Comparison of ENCODE assay signal across 1 cellular context in the genomic region with DNA sequence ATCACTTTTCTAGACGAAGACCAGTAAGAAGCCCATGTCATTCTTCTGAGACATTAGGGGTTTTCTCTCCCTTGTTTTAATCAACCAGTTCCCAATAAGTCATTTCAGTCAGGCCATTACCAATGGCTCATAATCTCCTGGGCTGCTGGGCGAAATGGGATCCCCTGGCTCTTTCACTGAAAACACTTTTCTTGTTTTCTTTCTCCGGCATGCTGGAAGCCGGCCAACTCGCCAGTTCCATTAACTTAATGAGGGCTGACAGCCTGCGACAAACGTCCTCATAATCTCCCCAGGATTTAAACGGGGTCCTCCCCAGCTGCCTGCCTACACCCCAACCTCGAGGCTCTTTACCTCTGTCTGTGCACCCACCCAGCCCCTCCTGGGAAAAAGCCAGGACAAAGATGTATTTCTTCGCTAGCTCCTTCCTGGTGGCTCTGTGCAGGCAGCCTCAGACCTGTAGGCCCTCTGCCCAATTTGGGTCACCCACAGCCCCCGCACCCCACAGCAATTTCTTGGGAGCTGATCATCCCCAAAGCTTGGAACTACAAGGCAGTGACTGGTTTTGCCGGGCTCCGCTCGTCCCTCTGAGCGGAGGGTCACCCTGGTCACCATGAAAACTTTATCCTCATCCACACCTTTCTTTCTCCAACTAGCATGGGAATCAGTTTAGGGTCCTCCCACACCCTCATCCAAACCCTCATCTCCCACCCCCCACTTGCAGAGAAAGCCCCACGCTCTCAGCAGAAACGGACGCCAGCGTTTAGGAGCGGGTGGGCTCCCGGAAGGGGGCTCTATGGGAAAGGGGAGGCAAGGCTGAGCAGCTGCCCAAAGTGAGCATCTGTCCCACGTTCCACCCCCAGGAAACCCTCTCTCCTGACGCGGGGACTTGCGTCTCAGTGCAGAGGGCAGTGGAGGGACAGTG.
TF ChIP-seq lines count a peak whose summit lies in the region.

No MANE protein-coding gene starts in this region.

TF ChIP-seq in GM23338, 12 proteins besides CTCF, POLR2A, EP300 and RAD21 (continued from another document):
- TF ChIP-seq ZNF462 (CRISPR knock-in tag; IDR thresholded peaks at IDR 0.05) (no peak), NANOG (IDR thresholded peaks at IDR 0.05; ENCODE audit: borderline replicate concordance) (no peak), ZNF331 (CRISPR knock-in tag; IDR thresholded peaks at IDR 0.05; ENCODE audit: low read depth) (no peak), ZNF114 (CRISPR knock-in tag; IDR thresholded peaks at IDR 0.05) (no peak), CREB1 (CRISPR knock-in tag; IDR thresholded peaks at IDR 0.05; ENCODE audit: low read depth) (no peak)
